ENCODE assay signal across 22 cellular contexts in the genomic region with DNA sequence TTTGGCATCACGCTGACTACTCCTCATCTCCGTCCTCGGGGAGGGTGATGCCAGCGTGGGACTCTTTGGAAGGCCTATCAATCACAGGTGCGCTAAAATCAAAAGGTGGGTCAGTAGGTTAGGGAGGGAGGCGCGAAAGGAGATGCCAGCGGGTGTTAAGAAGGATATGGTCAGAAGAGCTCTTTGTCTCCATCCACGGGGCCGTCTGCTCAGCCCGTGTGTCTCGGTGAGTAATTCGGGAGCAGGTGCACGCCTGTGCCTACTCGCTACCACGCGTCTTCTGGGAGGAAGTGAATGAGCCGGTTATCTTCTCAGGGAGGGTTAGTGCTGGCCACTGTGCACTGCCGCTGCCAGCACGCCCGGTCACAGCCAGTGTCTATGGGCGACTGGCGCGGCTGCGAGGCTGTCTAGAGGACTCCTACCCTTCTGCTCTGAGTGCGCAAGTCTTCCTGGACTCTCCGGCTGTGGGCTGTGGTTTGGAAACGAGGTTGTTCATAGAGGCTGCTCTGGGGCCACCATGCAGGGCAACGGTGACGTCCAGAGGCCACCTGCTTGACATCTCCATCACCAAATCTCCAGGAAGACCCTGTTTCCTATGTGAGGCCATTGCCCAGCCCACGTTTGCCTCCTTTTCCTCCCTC.
DNase-seq lines count a peak whose midpoint lies in the region; ATAC-seq, FAIRE-seq and TF ChIP-seq lines count a peak whose summit lies in the region.
"Had no signal": no experiment of that assay in that cellular context is flagged by ENCODE, and none has a peak within 500 bp of the region (broad histone marks: within the 10 kb centered on the region; RNA-seq: fewer than 3 reads in every experiment).

No MANE protein-coding gene starts in this region.

- H3K4me3 Mint-ChIP-seq in natural killer cell treated with Interleukin-12 subunit alpha and Interleukin-12 subunit beta and Interleukin-15 and Interleukin-18, amount 100 ng/mL, for 72 hours, result no peak overlapping the region
- H3K4me3 Mint-ChIP-seq in natural killer cell (no peak overlapping the region), osteocyte (ENCODE audit: unreplicated experiment) (no peak overlapping the region)
- H3K4me3 Mint-ChIP-seq in activated CD4-positive, alpha-beta T cell treated with anti-CD3 and anti-CD28 coated beads, Interleukin-2, amount 10 ng/mL, durations not matched to agents 7 days and 5 days, result no peak overlapping the region
- H3K4me3 Mint-ChIP-seq: activated CD4-positive, alpha-beta T cell treated with anti-CD3 and anti-CD28 coated beads, Interleukin-2, amount 10 ng/mL, durations not matched to agents 24 days and 14 days; activated naive CD4-positive, alpha-beta T cell treated with anti-CD3 and anti-CD28 coated beads, Interleukin-2, amount 10 ng/mL, durations not matched to agents 7 days and 5 days; central memory CD8-positive, alpha-beta T cell; mesothelial cell of epicardium had no signal

- no peak for TF ChIP-seq CTCF in natural killer cell (IDR thresholded peaks at IDR 0.05)
- TF ChIP-seq CTCF in H1 (IDR thresholded peaks at IDR 0.05; ENCODE audit: control extremely low read depth in 1 of 3, insufficient read depth in 1 of 3, low read depth in 1 of 3, low read length in 3 of 3), result no peak
- TF ChIP-seq CTCF in osteocyte (IDR thresholded peaks at IDR 0.05), result no peak

- no peak overlapping the region for H3K4ac ChIP-seq in H1 (replicated peaks; ENCODE audit: insufficient read length, low read depth, low read length)

- H3K14ac ChIP-seq in H1 (ENCODE audit: insufficient read length), result no peak overlapping the region

- H3K27me3 ChIP-seq in H1 (replicated peaks in 1 of 4; ENCODE audit: control insufficient read depth in 3 of 4, extremely low read depth in 1 of 4, insufficient read depth in 3 of 4, low read length in 3 of 4), result no peaks in the 10 kb centered on the region
- H3K27me3 ChIP-seq: esophagus squamous epithelium, gastroesophageal sphincter had no signal

- H2BK120ac ChIP-seq in H1 (replicated peaks; ENCODE audit: low read depth, low read length), result no peak overlapping the region

- H4K5ac ChIP-seq in H1 (ENCODE audit: insufficient read length, low read depth, low read length), result no peak overlapping the region

- peaks cover 3 to 4% of the 10 kb centered on the region in 2 donors for H3K4me1 Mint-ChIP-seq in natural killer cell treated with Interleukin-12 subunit alpha and Interleukin-12 subunit beta and Interleukin-15 and Interleukin-18, amount 100 ng/mL, for 72 hours (ENCODE audit: low read depth in 2 of 2)
- H3K4me1 Mint-ChIP-seq in natural killer cell (peaks cover 5 to 8% of the 10 kb centered on the region in 2 donors), osteocyte (ENCODE audit: unreplicated experiment) (peaks cover 4% of the 10 kb centered on the region)
- peaks cover 4% of the 10 kb centered on the region for H3K4me1 Mint-ChIP-seq in activated CD4-positive, alpha-beta T cell treated with anti-CD3 and anti-CD28 coated beads, Interleukin-2, amount 10 ng/mL, durations not matched to agents 7 days and 5 days

- no peak overlapping the region for H3K23ac ChIP-seq in H1 (ENCODE audit: insufficient read length)

- 0 out of 2 replicates have a peak overlapping the region, but pooled peaks have one; percentile 12 for H2BK12ac ChIP-seq in H1 (ENCODE audit: low read depth, low read length)

- no peak overlapping the region for H2AK5ac ChIP-seq in H1 (ENCODE audit: low read depth, low read length)

- TF ChIP-seq EP300 in H1 (IDR thresholded peaks at IDR 0.05; ENCODE audit: borderline replicate concordance in 1 of 2, low read depth in 2 of 2, low read length in 2 of 2), result no peak

- H3K27ac ChIP-seq in H1 (ENCODE audit: low read depth, low read length), result no peak overlapping the region
- H3K27ac ChIP-seq: C4-2B, esophagus squamous epithelium, gastroesophageal sphincter had no signal

- no peak overlapping the region for H3K4me3 ChIP-seq in H1 (ENCODE audit: extremely low read depth in 1 of 4, insufficient read depth in 2 of 4, low read depth in 3 of 4, low read length in 4 of 4)
- H3K4me3 ChIP-seq: esophagus squamous epithelium, gastroesophageal sphincter had no signal

- no peak overlapping the region for H2BK15ac ChIP-seq in H1 (ENCODE audit: low read length)

- H3K36me3 ChIP-seq in H1 (ENCODE audit: control insufficient read depth in 2 of 4, insufficient read depth in 4 of 4, low read length in 3 of 4), result no peaks in the 10 kb centered on the region
- H3K36me3 ChIP-seq: esophagus squamous epithelium had no signal

- peaks cover 0 to 20% (median 11%) of the 10 kb centered on the region in 4 experiments for H3K4me1 ChIP-seq in H1 (replicated peaks in 1 of 4; ENCODE audit: control insufficient read depth in 3 of 4, insufficient read depth in 4 of 4, low read length in 3 of 4)

- no peak overlapping the region for H3K9ac ChIP-seq in H1 (replicated peaks in 1 of 4; ENCODE audit: extremely low read depth in 1 of 4, low read depth in 3 of 4, low read length in 3 of 4)

- no peaks in the 10 kb centered on the region for H4K20me1 ChIP-seq in H1 (replicated peaks in 1 of 2; ENCODE audit: control insufficient read depth in 1 of 2, insufficient read depth in 2 of 2, low read length in 2 of 2)

- intact Hi-C loops in natural killer cell (cut with micrococcal nuclease), result no loop called here

- peak overlapping the region; percentile 17; the same call in 1 of the 2 replicates for H4K8ac ChIP-seq in H1 (ENCODE audit: extremely low read depth, insufficient read depth, low read length)

- H3K9me3 ChIP-seq in H1 (ENCODE audit: insufficient read depth in 2 of 2, low read depth in 1 of 2, low read length in 1 of 2), result no peaks in the 10 kb centered on the region
- H3K9me3 ChIP-seq: esophagus squamous epithelium, gastroesophageal sphincter had no signal

- H3K79me2 ChIP-seq in H1 (ENCODE audit: control insufficient read depth in 1 of 2, insufficient read depth in 2 of 2, low read length in 2 of 2), result no peaks in the 10 kb centered on the region

- no peaks in the 10 kb centered on the region for H3K27me3 Mint-ChIP-seq in natural killer cell treated with Interleukin-12 subunit alpha and Interleukin-12 subunit beta and Interleukin-15 and Interleukin-18, amount 100 ng/mL, for 72 hours
- no peaks in the 10 kb centered on the region for H3K27me3 Mint-ChIP-seq in natural killer cell (ENCODE audit: low read depth in 2 of 2)
- H3K27me3 Mint-ChIP-seq in osteocyte (ENCODE audit: unreplicated experiment), result no peaks in the 10 kb centered on the region
- no peaks in the 10 kb centered on the region for H3K27me3 Mint-ChIP-seq in activated CD4-positive, alpha-beta T cell treated with anti-CD3 and anti-CD28 coated beads, Interleukin-2, amount 10 ng/mL, durations not matched to agents 7 days and 5 days
- H3K27me3 Mint-ChIP-seq: activated CD4-positive, alpha-beta T cell treated with anti-CD3 and anti-CD28 coated beads, Interleukin-2, amount 10 ng/mL, durations not matched to agents 24 days and 14 days; activated naive CD4-positive, alpha-beta T cell treated with anti-CD3 and anti-CD28 coated beads, Interleukin-2, amount 10 ng/mL, durations not matched to agents 7 days and 5 days; central memory CD8-positive, alpha-beta T cell had no signal

- H2BK5ac ChIP-seq in H1 (ENCODE audit: low read depth, low read length), result no peak overlapping the region

- CTCF ChIA-PET in H1 (lab: Charles Lee; ENCODE audit: partially characterized antibody), result interaction anchor here (0.6 to 13.3 kb wide), 7 partner anchors 9 to 177 kb away, joined by 3 to 188 read pairs (median 4); no protein-coding TSS in a partner anchor
- CTCF ChIA-PET in activated CD4-positive, alpha-beta T cell treated with anti-CD3 and anti-CD28 coated beads, Interleukin-2, amount 10 ng/mL, durations not matched to agents 7 days and 5 days (lab: Charles Lee), result no interaction called here

- H2BK20ac ChIP-seq in H1 (ENCODE audit: low read length), result no peak overlapping the region

- H3K9me3 Mint-ChIP-seq in natural killer cell treated with Interleukin-12 subunit alpha and Interleukin-12 subunit beta and Interleukin-15 and Interleukin-18, amount 100 ng/mL, for 72 hours, result no peaks in the 10 kb centered on the region
- H3K9me3 Mint-ChIP-seq in natural killer cell (no peaks in the 10 kb centered on the region), osteocyte (ENCODE audit: unreplicated experiment) (no peaks in the 10 kb centered on the region)
- no peaks in the 10 kb centered on the region for H3K9me3 Mint-ChIP-seq in activated CD4-positive, alpha-beta T cell treated with anti-CD3 and anti-CD28 coated beads, Interleukin-2, amount 10 ng/mL, durations not matched to agents 7 days and 5 days
- H3K9me3 Mint-ChIP-seq: activated CD4-positive, alpha-beta T cell treated with anti-CD3 and anti-CD28 coated beads, Interleukin-2, amount 10 ng/mL, durations not matched to agents 24 days and 14 days; activated naive CD4-positive, alpha-beta T cell treated with anti-CD3 and anti-CD28 coated beads, Interleukin-2, amount 10 ng/mL, durations not matched to agents 7 days and 5 days; central memory CD8-positive, alpha-beta T cell; mesothelial cell of epicardium had no signal

- H3K36me3 Mint-ChIP-seq in natural killer cell treated with Interleukin-12 subunit alpha and Interleukin-12 subunit beta and Interleukin-15 and Interleukin-18, amount 100 ng/mL, for 72 hours, result peaks cover 6% of the 10 kb centered on the region
- peaks cover 9% of the 10 kb centered on the region for H3K36me3 Mint-ChIP-seq in natural killer cell
- peaks cover 13% of the 10 kb centered on the region for H3K36me3 Mint-ChIP-seq in osteocyte (ENCODE audit: unreplicated experiment)
- no peaks in the 10 kb centered on the region for H3K36me3 Mint-ChIP-seq in activated CD4-positive, alpha-beta T cell treated with anti-CD3 and anti-CD28 coated beads, Interleukin-2, amount 10 ng/mL, durations not matched to agents 7 days and 5 days (ENCODE audit: low read depth)
- H3K36me3 Mint-ChIP-seq: activated naive CD4-positive, alpha-beta T cell treated with anti-CD3 and anti-CD28 coated beads, Interleukin-2, amount 10 ng/mL, durations not matched to agents 7 days and 5 days had no signal

- in situ Hi-C loops in ACHN (cut with HindIII; ENCODE audit: low pct_ligation_motif_present, low pct_unique_long_range_greater_than_20kb, low sequenced_read_pairs), result no loop called here

- no peak overlapping the region for H2AFZ ChIP-seq in H1 (ENCODE audit: low read length)

- H3K23me2 ChIP-seq in H1 (ENCODE audit: low read depth, low read length), result no peaks in the 10 kb centered on the region

- TF ChIP-seq POLR2A in H1 (IDR thresholded peaks at IDR 0.05; ENCODE audit: control extremely low read depth in 1 of 2, low read depth in 2 of 2, low read length in 2 of 2), result no peak

- no peak overlapping the region for H3K4me2 ChIP-seq in H1 (ENCODE audit: insufficient read depth in 1 of 2, low read depth in 2 of 2, low read length in 2 of 2)

- FAIRE-seq in H1 (lab: Jason Lieb, UNC), result no peak
- FAIRE-seq: GM18507 had no signal

- H3K27ac Mint-ChIP-seq in natural killer cell treated with Interleukin-12 subunit alpha and Interleukin-12 subunit beta and Interleukin-15 and Interleukin-18, amount 100 ng/mL, for 72 hours, result peak overlapping the region in 1 of 2 donors; percentile 56
- H3K27ac Mint-ChIP-seq in natural killer cell, result no peak overlapping the region
- H3K27ac Mint-ChIP-seq in osteocyte (ENCODE audit: unreplicated experiment), result no peak overlapping the region
- no peak overlapping the region for H3K27ac Mint-ChIP-seq in activated CD4-positive, alpha-beta T cell treated with anti-CD3 and anti-CD28 coated beads, Interleukin-2, amount 10 ng/mL, durations not matched to agents 7 days and 5 days
- H3K27ac Mint-ChIP-seq: activated CD4-positive, alpha-beta T cell treated with anti-CD3 and anti-CD28 coated beads, Interleukin-2, amount 10 ng/mL, durations not matched to agents 24 days and 14 days; activated naive CD4-positive, alpha-beta T cell treated with anti-CD3 and anti-CD28 coated beads, Interleukin-2, amount 10 ng/mL, durations not matched to agents 7 days and 5 days; mesothelial cell of epicardium had no signal

- no peak for TF ChIP-seq RAD21 in H1 (IDR thresholded peaks at IDR 0.05 in 1 of 2, conservative IDR thresholded peaks at IDR 0.05 in 1 of 2; ENCODE audit: low read depth in 2 of 2, low read length in 2 of 2)

- H3K79me1 ChIP-seq in H1 (ENCODE audit: low read depth, low read length), result no peaks in the 10 kb centered on the region

- no peak for ATAC-seq in natural killer cell treated with Interleukin-12 subunit alpha and Interleukin-12 subunit beta and Interleukin-15 and Interleukin-18, amount 100 ng/mL, for 72 hours
- no peak for ATAC-seq in natural killer cell
- ATAC-seq: gastroesophageal sphincter had no signal

- no peak overlapping the region for H3K18ac ChIP-seq in H1 (ENCODE audit: extremely low read depth, low read length)

- WGBS in H1 (ENCODE audit: extremely low coverage in 1 of 2, insufficient coverage in 1 of 2, insufficient read length in 1 of 2, insufficient replicate concordance in 2 of 2, low coverage in 1 of 2, low lambda C conversion rate in 2 of 2, missing lambda C conversion rate in 1 of 2), 2 experiments, result 95% methylated on average over 29 of the region's 31 CpGs; no CpG with 5 or more reads in 1 of the 2 experiments

- POLR2A ChIA-PET in H1 (lab: Charles Lee; ENCODE audit: partially characterized antibody), result no interaction called here
- POLR2A ChIA-PET in activated CD4-positive, alpha-beta T cell treated with anti-CD3 and anti-CD28 coated beads, Interleukin-2, amount 10 ng/mL, durations not matched to agents 7 days and 5 days (lab: Charles Lee), result no interaction called here

- H4K91ac ChIP-seq in H1 (replicated peaks; ENCODE audit: insufficient read length, low read length), result no peak overlapping the region

- DNase-seq in natural killer cell treated with Interleukin-12 subunit alpha and Interleukin-12 subunit beta and Interleukin-15 and Interleukin-18, amount 100 ng/mL, for 72 hours (ENCODE audit: low spot score), result peak; percentile 56
- DNase-seq in natural killer cell (no peak), H1 (ENCODE audit: low read depth in 1 of 2, low spot score in 2 of 2) (peak in 1 of 2 experiments; percentile 36), osteocyte (ENCODE audit: extremely low spot score, unreplicated experiment) (peak; percentile 71), SKM-1 (lab: John Stamatoyannopoulos, UW; ENCODE audit: unreplicated experiment) (no peak), ACHN (no peak), NCI-H69 (lab: John Stamatoyannopoulos, UW) (no peak)
- DNase-seq in activated CD4-positive, alpha-beta T cell treated with anti-CD3 and anti-CD28 coated beads, Interleukin-2, amount 10 ng/mL, durations not matched to agents 7 days and 5 days, result no peak
- DNase-seq: activated CD4-positive, alpha-beta T cell treated with anti-CD3 and anti-CD28 coated beads, Interleukin-2, amount 10 ng/mL, durations not matched to agents 24 days and 14 days; activated naive CD4-positive, alpha-beta T cell treated with anti-CD3 and anti-CD28 coated beads, Interleukin-2, amount 10 ng/mL, durations not matched to agents 7 days and 5 days; aorta; effector CD8-positive, alpha-beta T cell; esophagus squamous epithelium; NCI-H1048; NCI-H2081 treated with DMSO at 0.1 percent for 48 hours; Right ventricle myocardium superior; stimulated activated CD4-positive, alpha-beta T cell treated with anti-CD3 and anti-CD28 coated beads, Interleukin-4, amount 100 ng/mL, for 1 hour had no signal

- no peak overlapping the region for H3K56ac ChIP-seq in H1 (replicated peaks; ENCODE audit: insufficient read length, low read depth, low read length)

Comparison
In these comparisons a context has a peak if more than half of its experiments do, and no peak if none do; other contexts are left out.
1. DNase-seq: peak in natural killer cell treated with Interleukin-12 subunit alpha and Interleukin-12 subunit beta and Interleukin-15 and Interleukin-18, amount 100 ng/mL, for 72 hours (single experiment) and osteocyte (single experiment); none in natural killer cell (single experiment), SKM-1 (single experiment), ACHN (single experiment), NCI-H69 (single experiment) and activated CD4-positive, alpha-beta T cell treated with anti-CD3 and anti-CD28 coated beads, Interleukin-2, amount 10 ng/mL, durations not matched to agents 7 days and 5 days (single experiment).